ENCODE assay signal across 2 cellular contexts in the genomic region with DNA sequence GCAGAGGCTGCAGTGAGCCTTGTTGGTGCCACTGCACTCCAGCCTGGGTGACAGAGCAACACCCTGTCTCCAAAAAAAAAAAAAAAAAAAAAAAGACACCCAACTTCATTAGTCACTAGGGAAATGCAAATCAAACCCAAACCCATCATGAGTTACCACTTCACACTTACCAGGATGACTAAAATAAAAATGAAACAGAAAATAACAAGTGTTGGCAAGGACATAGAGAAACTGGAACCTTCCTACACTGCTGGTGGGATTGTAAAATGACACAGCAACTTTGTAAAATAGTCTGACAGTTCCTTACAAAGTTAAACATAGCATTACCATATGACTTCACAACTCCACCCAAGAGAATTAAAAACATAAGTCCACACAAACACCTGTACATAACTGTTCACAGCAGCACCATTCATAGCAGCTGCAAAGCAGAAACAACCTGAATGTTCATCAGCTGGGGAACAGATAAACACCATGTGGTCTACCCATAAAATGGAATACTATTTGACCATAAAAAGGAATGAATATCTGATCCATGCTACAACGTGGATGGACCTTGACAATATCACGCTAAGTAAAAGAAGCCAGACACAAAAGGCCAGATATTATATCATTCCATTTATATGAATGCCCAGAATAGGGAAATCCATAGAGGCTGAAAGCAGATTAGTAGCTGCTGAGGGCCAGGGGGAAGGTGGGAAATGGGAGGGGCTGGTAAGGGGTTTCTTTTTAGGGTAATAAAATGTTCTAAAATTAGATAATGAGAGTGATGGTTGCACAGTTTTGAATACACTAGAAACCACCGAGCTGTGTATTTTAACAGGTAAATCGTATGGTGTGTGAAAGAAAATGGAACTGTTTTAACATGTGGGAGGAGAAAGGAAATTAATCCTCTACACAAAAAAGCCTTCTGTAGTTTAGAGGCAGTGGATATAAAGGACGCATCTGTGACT.
TF ChIP-seq lines count a peak whose summit lies in the region.

No MANE protein-coding gene starts in this region.

TF ChIP-seq in HepG2, 621 proteins besides CTCF, POLR2A, EP300 and RAD21 (continued from another document):
- TF ChIP-seq, protein P1, sequence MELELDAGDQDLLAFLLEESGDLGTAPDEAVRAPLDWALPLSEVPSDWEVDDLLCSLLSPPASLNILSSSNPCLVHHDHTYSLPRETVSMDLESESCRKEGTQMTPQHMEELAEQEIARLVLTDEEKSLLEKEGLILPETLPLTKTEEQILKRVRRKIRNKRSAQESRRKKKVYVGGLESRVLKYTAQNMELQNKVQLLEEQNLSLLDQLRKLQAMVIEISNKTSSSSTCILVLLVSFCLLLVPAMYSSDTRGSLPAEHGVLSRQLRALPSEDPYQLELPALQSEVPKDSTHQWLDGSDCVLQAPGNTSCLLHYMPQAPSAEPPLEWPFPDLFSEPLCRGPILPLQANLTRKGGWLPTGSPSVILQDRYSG (CRISPR knock-in tag; IDR thresholded peaks at IDR 0.05), result no peak
- TF ChIP-seq ZNF7 (CRISPR knock-in tag; IDR thresholded peaks at IDR 0.05), result 0 out of 2 replicates have a peak, but pooled peaks have one; percentile 31
- TF ChIP-seq ZNF205 (CRISPR knock-in tag; IDR thresholded peaks at IDR 0.05), result no peak
- TF ChIP-seq, protein P2, sequence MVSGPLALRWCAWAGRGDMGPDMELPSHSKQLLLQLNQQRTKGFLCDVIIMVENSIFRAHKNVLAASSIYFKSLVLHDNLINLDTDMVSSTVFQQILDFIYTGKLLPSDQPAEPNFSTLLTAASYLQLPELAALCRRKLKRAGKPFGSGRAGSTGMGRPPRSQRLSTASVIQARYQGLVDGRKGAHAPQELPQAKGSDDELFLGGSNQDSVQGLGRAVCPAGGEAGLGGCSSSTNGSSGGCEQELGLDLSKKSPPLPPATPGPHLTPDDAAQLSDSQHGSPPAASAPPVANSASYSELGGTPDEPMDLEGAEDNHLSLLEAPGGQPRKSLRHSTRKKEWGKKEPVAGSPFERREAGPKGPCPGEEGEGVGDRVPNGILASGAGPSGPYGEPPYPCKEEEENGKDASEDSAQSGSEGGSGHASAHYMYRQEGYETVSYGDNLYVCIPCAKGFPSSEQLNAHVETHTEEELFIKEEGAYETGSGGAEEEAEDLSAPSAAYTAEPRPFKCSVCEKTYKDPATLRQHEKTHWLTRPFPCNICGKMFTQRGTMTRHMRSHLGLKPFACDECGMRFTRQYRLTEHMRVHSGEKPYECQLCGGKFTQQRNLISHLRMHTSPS (CRISPR knock-in tag; IDR thresholded peaks at IDR 0.05; ENCODE audit: low read depth), result no peak
- TF ChIP-seq, protein P3, sequence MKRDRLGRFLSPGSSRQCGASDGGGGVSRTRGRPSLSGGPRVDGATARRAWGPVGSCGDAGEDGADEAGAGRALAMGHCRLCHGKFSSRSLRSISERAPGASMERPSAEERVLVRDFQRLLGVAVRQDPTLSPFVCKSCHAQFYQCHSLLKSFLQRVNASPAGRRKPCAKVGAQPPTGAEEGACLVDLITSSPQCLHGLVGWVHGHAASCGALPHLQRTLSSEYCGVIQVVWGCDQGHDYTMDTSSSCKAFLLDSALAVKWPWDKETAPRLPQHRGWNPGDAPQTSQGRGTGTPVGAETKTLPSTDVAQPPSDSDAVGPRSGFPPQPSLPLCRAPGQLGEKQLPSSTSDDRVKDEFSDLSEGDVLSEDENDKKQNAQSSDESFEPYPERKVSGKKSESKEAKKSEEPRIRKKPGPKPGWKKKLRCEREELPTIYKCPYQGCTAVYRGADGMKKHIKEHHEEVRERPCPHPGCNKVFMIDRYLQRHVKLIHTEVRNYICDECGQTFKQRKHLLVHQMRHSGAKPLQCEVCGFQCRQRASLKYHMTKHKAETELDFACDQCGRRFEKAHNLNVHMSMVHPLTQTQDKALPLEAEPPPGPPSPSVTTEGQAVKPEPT (CRISPR knock-in tag; IDR thresholded peaks at IDR 0.05; ENCODE audit: low read depth), result no peak
- no peak for TF ChIP-seq ZNF775 (CRISPR knock-in tag; IDR thresholded peaks at IDR 0.05; ENCODE audit: borderline replicate concordance)

TF ChIP-seq in WTC11, 78 proteins besides CTCF, POLR2A, EP300 and RAD21 (continued from another document):
- TF ChIP-seq, protein P4, sequence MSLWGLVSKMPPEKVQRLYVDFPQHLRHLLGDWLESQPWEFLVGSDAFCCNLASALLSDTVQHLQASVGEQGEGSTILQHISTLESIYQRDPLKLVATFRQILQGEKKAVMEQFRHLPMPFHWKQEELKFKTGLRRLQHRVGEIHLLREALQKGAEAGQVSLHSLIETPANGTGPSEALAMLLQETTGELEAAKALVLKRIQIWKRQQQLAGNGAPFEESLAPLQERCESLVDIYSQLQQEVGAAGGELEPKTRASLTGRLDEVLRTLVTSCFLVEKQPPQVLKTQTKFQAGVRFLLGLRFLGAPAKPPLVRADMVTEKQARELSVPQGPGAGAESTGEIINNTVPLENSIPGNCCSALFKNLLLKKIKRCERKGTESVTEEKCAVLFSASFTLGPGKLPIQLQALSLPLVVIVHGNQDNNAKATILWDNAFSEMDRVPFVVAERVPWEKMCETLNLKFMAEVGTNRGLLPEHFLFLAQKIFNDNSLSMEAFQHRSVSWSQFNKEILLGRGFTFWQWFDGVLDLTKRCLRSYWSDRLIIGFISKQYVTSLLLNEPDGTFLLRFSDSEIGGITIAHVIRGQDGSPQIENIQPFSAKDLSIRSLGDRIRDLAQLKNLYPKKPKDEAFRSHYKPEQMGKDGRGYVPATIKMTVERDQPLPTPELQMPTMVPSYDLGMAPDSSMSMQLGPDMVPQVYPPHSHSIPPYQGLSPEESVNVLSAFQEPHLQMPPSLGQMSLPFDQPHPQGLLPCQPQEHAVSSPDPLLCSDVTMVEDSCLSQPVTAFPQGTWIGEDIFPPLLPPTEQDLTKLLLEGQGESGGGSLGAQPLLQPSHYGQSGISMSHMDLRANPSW (CRISPR knock-in tag; conservative IDR thresholded peaks at IDR 0.05; ENCODE audit: low read depth), result no peak
- TF ChIP-seq, protein P5, sequence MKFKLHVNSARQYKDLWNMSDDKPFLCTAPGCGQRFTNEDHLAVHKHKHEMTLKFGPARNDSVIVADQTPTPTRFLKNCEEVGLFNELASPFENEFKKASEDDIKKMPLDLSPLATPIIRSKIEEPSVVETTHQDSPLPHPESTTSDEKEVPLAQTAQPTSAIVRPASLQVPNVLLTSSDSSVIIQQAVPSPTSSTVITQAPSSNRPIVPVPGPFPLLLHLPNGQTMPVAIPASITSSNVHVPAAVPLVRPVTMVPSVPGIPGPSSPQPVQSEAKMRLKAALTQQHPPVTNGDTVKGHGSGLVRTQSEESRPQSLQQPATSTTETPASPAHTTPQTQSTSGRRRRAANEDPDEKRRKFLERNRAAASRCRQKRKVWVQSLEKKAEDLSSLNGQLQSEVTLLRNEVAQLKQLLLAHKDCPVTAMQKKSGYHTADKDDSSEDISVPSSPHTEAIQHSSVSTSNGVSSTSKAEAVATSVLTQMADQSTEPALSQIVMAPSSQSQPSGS (CRISPR knock-in tag; IDR thresholded peaks at IDR 0.05; ENCODE audit: borderline replicate concordance, low read depth), result no peak
- TF ChIP-seq NFATC4 (CRISPR knock-in tag; IDR thresholded peaks at IDR 0.05) (no peak), TP53 (CRISPR knock-in tag; IDR thresholded peaks at IDR 0.05) (no peak), TEAD1 (CRISPR knock-in tag; IDR thresholded peaks at IDR 0.05) (no peak), ZNF317 (CRISPR knock-in tag; IDR thresholded peaks at IDR 0.05; ENCODE audit: borderline replicate concordance, low read depth) (no peak), TCF7 (CRISPR knock-in tag; IDR thresholded peaks at IDR 0.05; ENCODE audit: low read depth) (no peak), FOXP1 (CRISPR knock-in tag; IDR thresholded peaks at IDR 0.05; ENCODE audit: borderline replicate concordance) (no peak), ZNF219 (CRISPR knock-in tag; IDR thresholded peaks at IDR 0.05; ENCODE audit: borderline replicate concordance) (no peak), RELA (CRISPR knock-in tag; IDR thresholded peaks at IDR 0.05; ENCODE audit: borderline replicate concordance) (no peak), ZNF396 (CRISPR knock-in tag; IDR thresholded peaks at IDR 0.05; ENCODE audit: borderline replicate concordance) (no peak), ZNF416 (CRISPR knock-in tag; IDR thresholded peaks at IDR 0.05) (no peak)
- TF ChIP-seq, protein P6, sequence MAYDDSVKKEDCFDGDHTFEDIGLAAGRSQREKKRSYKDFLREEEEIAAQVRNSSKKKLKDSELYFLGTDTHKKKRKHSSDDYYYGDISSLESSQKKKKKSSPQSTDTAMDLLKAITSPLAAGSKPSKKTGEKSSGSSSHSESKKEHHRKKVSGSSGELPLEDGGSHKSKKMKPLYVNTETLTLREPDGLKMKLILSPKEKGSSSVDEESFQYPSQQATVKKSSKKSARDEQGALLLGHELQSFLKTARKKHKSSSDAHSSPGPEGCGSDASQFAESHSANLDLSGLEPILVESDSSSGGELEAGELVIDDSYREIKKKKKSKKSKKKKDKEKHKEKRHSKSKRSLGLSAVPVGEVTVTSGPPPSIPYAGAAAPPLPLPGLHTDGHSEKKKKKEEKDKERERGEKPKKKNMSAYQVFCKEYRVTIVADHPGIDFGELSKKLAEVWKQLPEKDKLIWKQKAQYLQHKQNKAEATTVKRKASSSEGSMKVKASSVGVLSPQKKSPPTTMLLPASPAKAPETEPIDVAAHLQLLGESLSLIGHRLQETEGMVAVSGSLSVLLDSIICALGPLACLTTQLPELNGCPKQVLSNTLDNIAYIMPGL (CRISPR knock-in tag; IDR thresholded peaks at IDR 0.05), result no peak
- TF ChIP-seq, protein P7, sequence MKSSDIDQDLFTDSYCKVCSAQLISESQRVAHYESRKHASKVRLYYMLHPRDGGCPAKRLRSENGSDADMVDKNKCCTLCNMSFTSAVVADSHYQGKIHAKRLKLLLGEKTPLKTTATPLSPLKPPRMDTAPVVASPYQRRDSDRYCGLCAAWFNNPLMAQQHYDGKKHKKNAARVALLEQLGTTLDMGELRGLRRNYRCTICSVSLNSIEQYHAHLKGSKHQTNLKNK (CRISPR knock-in tag; IDR thresholded peaks at IDR 0.05), result no peak
